1 cellular context compared by ENCODE assay signal in genomic region chr22:48554893-48555552, GRCh38.
TF ChIP-seq lines count a peak whose summit lies in the region.

No MANE protein-coding gene starts in this region.

TF ChIP-seq in HCT116, 20 proteins besides CTCF, POLR2A, EP300 and RAD21 (continued from another document):
- no peak for TF ChIP-seq REST (IDR thresholded peaks at IDR 0.05; ENCODE audit: low read depth)
- TF ChIP-seq TCF7L2 (IDR thresholded peaks at IDR 0.05; ENCODE audit: borderline replicate concordance, extremely low read depth, insufficient read depth, insufficient read length), result no peak
- no peak for TF ChIP-seq POLR2AphosphoS5 (IDR thresholded peaks at IDR 0.05; ENCODE audit: low read depth, low read length)
- no peak for TF ChIP-seq SRF (IDR thresholded peaks at IDR 0.05; ENCODE audit: low read depth)
- TF ChIP-seq EGR1 (IDR thresholded peaks at IDR 0.05; ENCODE audit: low read depth), result no peak
- TF ChIP-seq SIN3A (IDR thresholded peaks at IDR 0.05; ENCODE audit: low read depth), result no peak
- no peak for TF ChIP-seq EZH2phosphoT487 (IDR thresholded peaks at IDR 0.05; ENCODE audit: borderline replicate concordance)
- no peak for TF ChIP-seq CEBPB (IDR thresholded peaks at IDR 0.05; ENCODE audit: low read depth)
- TF ChIP-seq, protein P1, sequence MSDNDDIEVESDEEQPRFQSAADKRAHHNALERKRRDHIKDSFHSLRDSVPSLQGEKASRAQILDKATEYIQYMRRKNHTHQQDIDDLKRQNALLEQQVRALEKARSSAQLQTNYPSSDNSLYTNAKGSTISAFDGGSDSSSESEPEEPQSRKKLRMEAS (IDR thresholded peaks at IDR 0.05), result no peak
- TF ChIP-seq ZFX (IDR thresholded peaks at IDR 0.05), result no peak
- no peak for TF ChIP-seq FOSL1 (IDR thresholded peaks at IDR 0.05; ENCODE audit: low read depth)
- TF ChIP-seq YY1 (IDR thresholded peaks at IDR 0.05; ENCODE audit: extremely low read depth, insufficient replicate concordance, low read depth, low read length), result no peak
- TF ChIP-seq CBX3 (IDR thresholded peaks at IDR 0.05; ENCODE audit: low read depth), result no peak
